30 cellular contexts compared by ENCODE assay signal in genomic region chr15:47340576-47340920, GRCh38.
"Had no signal": no experiment of that assay in that cellular context is flagged by ENCODE, and none has a peak within 500 bp of the region (broad histone marks: within the 10 kb centered on the region; RNA-seq: fewer than 3 reads in every experiment).

No MANE protein-coding gene starts in this region.

- DNase-seq: activated B cell treated with CpG ODN at 0.5 μM for 24 hours; activated CD4-positive, alpha-beta memory T cell treated with anti-CD3 and anti-CD28 coated beads for 36 hours; activated CD4-positive, alpha-beta T cell treated with anti-CD3 and anti-CD28 coated beads for 48 hours; activated CD4-positive, alpha-beta T cell treated with anti-CD3 and anti-CD28 coated beads, Interleukin-2, amount 50 U/mL, for 1 hour; activated CD8-positive, alpha-beta memory T cell treated with anti-CD3 and anti-CD28 coated beads, Interleukin-2, amount 10 ng/mL, durations not matched to agents 7 days and 5 days; activated CD8-positive, alpha-beta memory T cell treated with anti-CD3 and anti-CD28 coated beads, Interleukin-2, amount 50 U/mL, for 4 hours; activated CD8-positive, alpha-beta T cell treated with anti-CD3 and anti-CD28 coated beads, Interleukin-2, amount 10 ng/mL, durations not matched to agents 7 days and 5 days; activated effector memory CD4-positive, alpha-beta T cell treated with anti-CD3 and anti-CD28 coated beads, Interleukin-2, amount 50 U/mL, for 16 hours; activated naive CD4-positive, alpha-beta T cell treated with anti-CD3 and anti-CD28 coated beads for 36 hours; activated naive CD8-positive, alpha-beta T cell treated with anti-CD3 and anti-CD28 coated beads for 36 hours; activated naive CD8-positive, alpha-beta T cell treated with anti-CD3 and anti-CD28 coated beads, Interleukin-2, amount 50 U/mL, for 24 hours; activated T-cell treated with anti-CD3 and anti-CD28 coated beads, Interleukin-2, amount 50 U/mL, for 1 hour; activated T-cell treated with anti-CD3 and anti-CD28 coated beads, Interleukin-2, amount 50 U/mL, for 48 hours; adrenal gland; amygdala; aorta; effector memory CD4-positive, alpha-beta T cell; endodermal cell; foreskin fibroblast; glutamatergic neuron; heart left ventricle; T-helper 1 cell; T-helper 17 cell; T1000; WERI-Rb-1 had no signal

- H3K4me3 ChIP-seq: adrenal gland, breast epithelium, coronary artery, dorsolateral prefrontal cortex, heart left ventricle had no signal

- H3K9me3 ChIP-seq: adrenal gland, breast epithelium, heart left ventricle had no signal

- H3K27me3 ChIP-seq: adrenal gland, breast epithelium, dorsolateral prefrontal cortex, heart left ventricle had no signal

- ATAC-seq: activated CD4-positive, CD25-positive, alpha-beta regulatory T cell treated with anti-CD3 and anti-CD28 coated beads, Interleukin-2, amount 50 U/mL, for 24 hours; activated CD8-positive, alpha-beta memory T cell treated with anti-CD3 and anti-CD28 coated beads, Interleukin-2, amount 10 ng/mL, durations not matched to agents 7 days and 5 days; activated CD8-positive, alpha-beta T cell treated with anti-CD3 and anti-CD28 coated beads, Interleukin-2, amount 10 ng/mL, durations not matched to agents 7 days and 5 days; activated naive CD8-positive, alpha-beta T cell treated with anti-CD3 and anti-CD28 coated beads, Interleukin-2, amount 50 U/mL, for 24 hours; esophagus mucosa; heart left ventricle; T-helper 17 cell had no signal

- H3K27ac ChIP-seq: adrenal gland, breast epithelium, coronary artery, heart left ventricle, WERI-Rb-1 had no signal

- H3K4me1 ChIP-seq: adrenal gland, breast epithelium had no signal

- H3K36me3 ChIP-seq: adrenal gland, breast epithelium, heart left ventricle, WERI-Rb-1 had no signal
